Comparison of ENCODE assay signal across 8 cellular contexts in the genomic region with DNA sequence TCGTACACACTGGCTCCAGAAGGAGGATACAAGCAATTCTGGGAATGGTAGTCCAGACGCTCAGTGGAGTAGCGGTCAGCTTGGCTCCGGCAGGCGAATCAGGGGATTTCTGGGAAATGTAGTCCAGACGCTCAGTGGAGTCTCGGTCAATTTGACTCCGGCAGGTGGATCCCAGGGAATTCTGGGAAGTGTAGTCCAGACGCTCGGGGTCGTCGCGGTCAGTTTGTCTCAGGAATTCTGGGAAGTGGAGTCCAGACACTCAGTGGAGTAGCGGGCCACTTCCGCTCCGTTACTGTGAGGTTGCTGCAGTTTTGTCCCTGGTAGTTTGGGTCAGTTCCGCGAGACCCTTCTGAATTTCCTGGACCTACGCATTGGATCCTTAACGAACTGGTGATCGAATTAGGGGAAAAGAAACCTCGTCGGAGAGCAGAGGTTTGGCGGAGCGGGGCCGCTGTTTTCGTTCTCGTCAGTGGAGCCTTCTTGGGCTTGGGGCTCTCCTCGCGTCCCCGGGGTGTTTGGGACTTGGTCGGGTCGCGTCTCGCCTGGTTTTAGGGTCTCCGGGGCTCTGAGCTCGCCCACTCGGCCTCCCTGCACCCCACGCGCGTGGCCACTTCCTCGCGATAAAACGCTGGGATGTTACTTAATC. TPM values are rescaled to one million over a fixed set of nuclear protein-coding genes. Genes with fewer than 3 reads are reported as not detected.
DNase-seq lines count a peak whose midpoint lies in the region; ATAC-seq and TF ChIP-seq lines count a peak whose summit lies in the region.

A gene (plus strand): TSS at position 262 of the 646 bp plus-strand sequence. CDS start 2,429 bp downstream, outside the sequence.

- H3K9me2 ChIP-seq in OCI-LY1 (ENCODE audit: low read depth, low read length), result no peaks in the 10 kb centered on the region

- H3K36me3 ChIP-seq in HUES6 (ENCODE audit: control insufficient read depth, insufficient read depth, low read length) (peaks cover 27% of the 10 kb centered on the region), OCI-LY1 (ENCODE audit: insufficient read depth, low read length) (peaks cover 5% of the 10 kb centered on the region)

- DNase-seq in D341Med (ENCODE audit: low spot score) (peak; percentile 92), activated T-cell treated with anti-CD3 and anti-CD28 coated beads for 24 hours (ENCODE audit: low read depth) (peak; percentile 84), epithelial cell of prostate (ENCODE audit: low read depth, low spot score) (peak; percentile 84)
- DNase-seq in stimulated activated CD8-positive, alpha-beta memory T cell treated with anti-CD3 and anti-CD28 coated beads, Interleukin-2, amount 100 ng/mL, for 48 hours (ENCODE audit: low read depth in 2 of 2), result peak; percentile 67 to 77

- H4K20me1 ChIP-seq in OCI-LY1 (ENCODE audit: insufficient read depth, low read length), result no peaks in the 10 kb centered on the region

- H3K27me3 ChIP-seq in HUES6 (ENCODE audit: control insufficient read depth, insufficient read depth, low read length) (no peaks in the 10 kb centered on the region), OCI-LY1 (ENCODE audit: insufficient read depth, low read length) (no peaks in the 10 kb centered on the region), mononuclear cell (ENCODE audit: insufficient read depth, low read length) (no peaks in the 10 kb centered on the region)

- peak within 1 kb of the TSS; percentile 68 for H3K4me2 ChIP-seq in OCI-LY1 (ENCODE audit: low read length)

- H3K4me1 ChIP-seq in HUES6 (ENCODE audit: control insufficient read depth, insufficient read depth, low read length), result peaks cover 3% of the 10 kb centered on the region; the same call in 1 of the 2 replicates
- peaks cover 7% of the 10 kb centered on the region for H3K4me1 ChIP-seq in OCI-LY1 (ENCODE audit: insufficient read depth, low read length, severe bottlenecking)
- H3K4me1 ChIP-seq in mononuclear cell (ENCODE audit: insufficient read depth, low read length), result peaks cover 19% of the 10 kb centered on the region

- H3K9ac ChIP-seq in HUES6 (ENCODE audit: low read length) (peak within 1 kb of the TSS; percentile 89), OCI-LY1 (ENCODE audit: low read length) (peak within 1 kb of the TSS; percentile 60)

- H3F3A ChIP-seq in OCI-LY1 (ENCODE audit: insufficient read depth, low read length), result no peaks in the 10 kb centered on the region

- peak; percentile 88 for ATAC-seq in GM21423 (IDR thresholded peaks at IDR 0.05; ENCODE audit: unreplicated experiment)

- H2AFZ ChIP-seq in OCI-LY1 (ENCODE audit: low read length), result 0 out of 2 replicates have a peak within 1 kb of the TSS, but pooled peaks have one; percentile 27

- peak within 1 kb of the TSS; percentile 78; the same call in 1 of the 2 replicates for H3K27ac ChIP-seq in HUES6 (ENCODE audit: low read depth, low read length)
- H3K27ac ChIP-seq in OCI-LY1 (ENCODE audit: low read depth, low read length, poor library complexity, severe bottlenecking), result no peak within 1 kb of the TSS
- peak within 1 kb of the TSS; percentile 34 for H3K27ac ChIP-seq in epithelial cell of prostate

- H3K79me2 ChIP-seq in OCI-LY1 (ENCODE audit: insufficient read depth, low read length), result no peaks in the 10 kb centered on the region

- no peak for TF ChIP-seq CTCF in OCI-LY1 (IDR thresholded peaks at IDR 0.05; ENCODE audit: low read length)

- H3K9me3 ChIP-seq in HUES6 (ENCODE audit: control insufficient read depth, insufficient read depth, low read depth, low read length) (peaks cover 7% of the 10 kb centered on the region), OCI-LY1 (ENCODE audit: low read length) (peaks cover 16% of the 10 kb centered on the region; the same call in 1 of the 2 replicates), mononuclear cell (ENCODE audit: low read depth, low read length) (peaks cover 21% of the 10 kb centered on the region)

- H3K4me3 ChIP-seq in HUES6 (ENCODE audit: low read depth, low read length), result peak within 1 kb of the TSS; percentile 86
- peak within 1 kb of the TSS; percentile 71 for H3K4me3 ChIP-seq in OCI-LY1 (ENCODE audit: low read depth, low read length, poor library complexity, severe bottlenecking)
- H3K4me3 ChIP-seq in mononuclear cell (ENCODE audit: low read length), result peak within 1 kb of the TSS; percentile 61

RNA-seq across cellular contexts. Expression of the gene that starts here (rescaled TPM):
- total RNA-seq in mononuclear cell, result 0.52 TPM
